In the genomic region with DNA sequence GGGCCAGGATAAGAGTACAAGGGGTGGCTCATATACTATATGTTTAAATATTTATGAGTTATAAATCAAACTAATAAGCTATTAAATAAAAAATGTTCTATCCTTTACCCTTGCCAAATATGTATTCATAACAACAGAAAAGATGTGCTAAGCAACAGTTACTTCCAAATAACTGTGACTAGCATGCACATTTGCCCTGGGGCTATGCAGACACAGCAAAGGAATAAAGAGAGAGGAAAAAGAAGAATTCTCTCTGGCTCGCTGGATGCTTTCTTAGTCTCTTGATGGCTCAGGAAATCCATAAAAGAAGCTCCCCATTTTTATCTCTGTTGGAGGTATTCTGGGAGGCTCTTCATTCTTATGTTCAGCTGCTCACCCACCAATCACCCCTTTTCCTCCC, we compare ENCODE assay signal across 25 cellular contexts.
"Had no signal": no experiment of that assay in that cellular context is flagged by ENCODE, and none has a peak within 500 bp of the region (broad histone marks: within the 10 kb centered on the region; RNA-seq: fewer than 3 reads in every experiment).

No MANE protein-coding gene starts in this region.

- H3K9me3 ChIP-seq: adrenal gland, body of pancreas, colonic mucosa, esophagus muscularis mucosa had no signal

- DNase-seq: activated CD4-positive, alpha-beta memory T cell treated with anti-CD3 and anti-CD28 coated beads, Interleukin-2, amount 10 ng/mL, durations not matched to agents 7 days and 5 days; activated CD4-positive, alpha-beta T cell treated with anti-CD3 and anti-CD28 coated beads for 1 hour; activated CD4-positive, alpha-beta T cell treated with anti-CD3 and anti-CD28 coated beads for 4 hours; activated CD4-positive, alpha-beta T cell treated with anti-CD3 and anti-CD28 coated beads, Interleukin-2, amount 10 ng/mL, durations not matched to agents 7 days and 5 days; activated CD4-positive, alpha-beta T cell treated with anti-CD3 and anti-CD28 coated beads, Interleukin-2, amount 50 U/mL, for 4 hours; activated effector memory CD4-positive, alpha-beta T cell treated with Interleukin-2 at 50 U/mL for 16 hours; activated gamma-delta T cell treated with Interleukin-2 at 50 U/mL for 16 hours; activated naive CD4-positive, alpha-beta T cell treated with Interleukin-2 at 50 U/mL for 16 hours; activated naive CD8-positive, alpha-beta T cell treated with anti-CD3 and anti-CD28 coated beads for 36 hours; activated naive CD8-positive, alpha-beta T cell treated with anti-CD3 and anti-CD28 coated beads, Interleukin-2, amount 50 U/mL, for 24 hours; activated T-cell treated with anti-CD3 and anti-CD28 coated beads, Interleukin-2, amount 50 U/mL, for 4 hours; amygdala; aorta; body of pancreas; central memory CD4-positive, alpha-beta T cell; cerebellar nuclear complex; colonic mucosa; effector CD8-positive, alpha-beta T cell; erythroblast; head of caudate nucleus; T-helper 2 cell had no signal

- H3K36me3 ChIP-seq: adrenal gland, cardiac muscle cell, colonic mucosa, esophagus muscularis mucosa had no signal

- H3K27me3 ChIP-seq: adrenal gland, body of pancreas, cardiac muscle cell, colonic mucosa, esophagus muscularis mucosa had no signal

- H3K4me3 ChIP-seq: adrenal gland, body of pancreas, cardiac muscle cell, colonic mucosa, esophagus muscularis mucosa had no signal

- H3K4me1 ChIP-seq: adrenal gland, body of pancreas, colonic mucosa had no signal

- H3K27ac ChIP-seq: adrenal gland, body of pancreas, cardiac muscle cell, colonic mucosa, esophagus muscularis mucosa had no signal

- ATAC-seq: activated naive CD8-positive, alpha-beta T cell treated with anti-CD3 and anti-CD28 coated beads, Interleukin-2, amount 50 U/mL, for 24 hours; activated T-cell treated with anti-CD3 and anti-CD28 coated beads, Interleukin-2, amount 50 U/mL, for 4 hours; activated T-helper 17 cell treated with anti-CD3 and anti-CD28 coated beads, Interleukin-2, amount 50 U/mL, for 72 hours; body of pancreas had no signal
